ENCODE assay signal across 18 cellular contexts in genomic region chr15:40992825-40993224, GRCh38. TPM values are rescaled to one million over a fixed set of nuclear protein-coding genes. Genes with fewer than 3 reads are reported as not detected.
DNase-seq lines count a peak whose midpoint lies in the region; ATAC-seq and TF ChIP-seq lines count a peak whose summit lies in the region.
"Had no signal": no experiment of that assay in that cellular context is flagged by ENCODE, and none has a peak within 500 bp of the region (broad histone marks: within the 10 kb centered on the region; RNA-seq: fewer than 3 reads in every experiment).

No MANE protein-coding gene starts in this region.

- peaks cover 12% of the 10 kb centered on the region; the same call in 1 of the 2 replicates for H3K4me1 ChIP-seq in GM23338 (ENCODE audit: insufficient read depth)
- no peaks in the 10 kb centered on the region for H3K4me1 ChIP-seq in foreskin keratinocyte
- no peaks in the 10 kb centered on the region for H3K4me1 ChIP-seq in trophoblast cell (ENCODE audit: control insufficient read depth in 1 of 2, insufficient read depth in 2 of 2, low read length in 2 of 2)
- H3K4me1 ChIP-seq in tibial artery = peaks cover 0 to 19% (median 6%) of the 10 kb centered on the region in 4 donors
- no peaks in the 10 kb centered on the region for H3K4me1 ChIP-seq in CD8-positive, alpha-beta memory T cell (ENCODE audit: insufficient read depth, low read length)
- H3K4me1 ChIP-seq: Peyer's patch had no signal

- H3K9ac ChIP-seq in trophoblast cell (ENCODE audit: low read length) = no peak overlapping the region

- H3K4me3 ChIP-seq in GM23338 (no peak overlapping the region), trophoblast cell (ENCODE audit: low read depth, low read length) (no peak overlapping the region), tibial artery (no peak overlapping the region)
- H3K4me3 ChIP-seq in CD8-positive, alpha-beta memory T cell (ENCODE audit: low read length) = no peak overlapping the region
- H3K4me3 ChIP-seq: A549, Peyer's patch had no signal

- H3K79me2 ChIP-seq in GM23338 (replicated peaks; ENCODE audit: insufficient read depth) (no peaks in the 10 kb centered on the region), trophoblast cell (ENCODE audit: control insufficient read depth, insufficient read depth, low read length, poor library complexity) (no peaks in the 10 kb centered on the region)

- DNase-seq in GM23338 (ENCODE audit: low spot score) (no peak), foreskin keratinocyte (no peak), trophoblast cell (peak; percentile 33 to 76), tibial artery (no peak)
- no peak for DNase-seq in activated T-helper 1 cell treated with anti-CD3 and anti-CD28 coated beads, Interleukin-12 subunit alpha, Interleukin-12 subunit beta, Interleukin-2, Interleukin-4 antibody, amounts not matched to agents 30 ng/mL and 10 ng/mL and 1 ng/mL, durations not matched to agents 14 hours and 24 hours and 36 hours (ENCODE audit: low spot score)
- DNase-seq in CD8-positive, alpha-beta memory T cell = no peak
- DNase-seq: CD4-positive, CD25-positive, alpha-beta regulatory T cell; DND-41; GDM1; GOT3; NCI-H187 treated with DMSO at 0.1 percent for 48 hours; NCI-H446 treated with DMSO at 0.1 percent for 48 hours; NCI-H748 treated with DMSO at 0.1 percent for 48 hours; Peyer's patch; SHP77 treated with DMSO at 0.1 percent for 48 hours had no signal

- no peak overlapping the region for H3K18ac ChIP-seq in trophoblast cell (ENCODE audit: low read length)

- no peak overlapping the region for H3K4ac ChIP-seq in trophoblast cell (ENCODE audit: low read depth, low read length)

- no peaks in the 10 kb centered on the region for H3K9me2 ChIP-seq in GM23338 (ENCODE audit: insufficient read depth)

- H4K20me1 ChIP-seq in GM23338 (replicated peaks; ENCODE audit: insufficient read depth) = no peaks in the 10 kb centered on the region

- peaks cover 15% of the 10 kb centered on the region for H3K4me1 Mint-ChIP-seq in GM23338
- peaks cover 27% of the 10 kb centered on the region for H3K4me1 Mint-ChIP-seq in activated T-helper 1 cell treated with anti-CD3 and anti-CD28 coated beads, Interleukin-12 subunit alpha, Interleukin-12 subunit beta, Interleukin-2, Interleukin-4 antibody, amounts not matched to agents 30 ng/mL and 10 ng/mL and 1 ng/mL, durations not matched to agents 14 hours and 24 hours and 36 hours (ENCODE audit: low read depth)
- peaks cover 0 to 2% (median 0%) of the 10 kb centered on the region in 3 donors for H3K4me1 Mint-ChIP-seq in CD8-positive, alpha-beta memory T cell
- H3K4me1 Mint-ChIP-seq: IgD-negative memory B cell had no signal

- WGBS in trophoblast cell (ENCODE audit: extremely low coverage, insufficient coverage, insufficient read length) = no CpG with 5 or more reads among the region's 5 CpGs

- no peaks in the 10 kb centered on the region for H3K79me1 ChIP-seq in trophoblast cell (ENCODE audit: low read length)

- H3K36me3 ChIP-seq in GM23338 (ENCODE audit: insufficient read depth) (peaks cover 21% of the 10 kb centered on the region), trophoblast cell (ENCODE audit: control insufficient read depth in 1 of 2, insufficient read depth in 2 of 2, low read length in 2 of 2) (peaks cover 12 to 18% of the 10 kb centered on the region in 2 experiments), tibial artery (peaks cover 35 to 47% (median 47%) of the 10 kb centered on the region in 3 donors)
- peaks cover 21% of the 10 kb centered on the region for H3K36me3 ChIP-seq in CD8-positive, alpha-beta memory T cell (ENCODE audit: insufficient read depth, low read length)

- H3K27ac ChIP-seq in GM23338 (ENCODE audit: low read depth) (peak overlapping the region; percentile 52; the same call in 1 of the 2 replicates), foreskin keratinocyte (peak overlapping the region; percentile 11), trophoblast cell (ENCODE audit: low read depth, low read length) (no peak overlapping the region), tibial artery (peak overlapping the region in 1 of 2 donors; percentile 47)
- H3K27ac ChIP-seq in CD8-positive, alpha-beta memory T cell (ENCODE audit: low read depth, low read length) = no peak overlapping the region
- H3K27ac ChIP-seq: A549, Peyer's patch had no signal

- no peak overlapping the region for H3K4me3 Mint-ChIP-seq in GM23338
- no peak overlapping the region for H3K4me3 Mint-ChIP-seq in activated T-helper 1 cell treated with anti-CD3 and anti-CD28 coated beads, Interleukin-12 subunit alpha, Interleukin-12 subunit beta, Interleukin-2, Interleukin-4 antibody, amounts not matched to agents 30 ng/mL and 10 ng/mL and 1 ng/mL, durations not matched to agents 14 hours and 24 hours and 36 hours
- no peak overlapping the region for H3K4me3 Mint-ChIP-seq in CD8-positive, alpha-beta memory T cell
- H3K4me3 Mint-ChIP-seq: CD4-positive, CD25-positive, alpha-beta regulatory T cell; IgD-negative memory B cell had no signal

- H2AFZ ChIP-seq in GM23338 = no peak overlapping the region
- no peak overlapping the region for H2AFZ ChIP-seq in trophoblast cell (ENCODE audit: insufficient read depth, low read length, poor library complexity)

- CTCF ChIA-PET in CD8-positive, alpha-beta memory T cell (lab: Charles Lee) = no interaction called here

- no peak overlapping the region for H4K8ac ChIP-seq in trophoblast cell (ENCODE audit: low read depth, low read length)

- H3K27me3 ChIP-seq in GM23338 (ENCODE audit: insufficient read depth) (no peaks in the 10 kb centered on the region), foreskin keratinocyte (no peaks in the 10 kb centered on the region), trophoblast cell (ENCODE audit: insufficient read depth, low read length) (no peaks in the 10 kb centered on the region), tibial artery (no peaks in the 10 kb centered on the region)
- no peaks in the 10 kb centered on the region for H3K27me3 ChIP-seq in CD8-positive, alpha-beta memory T cell (ENCODE audit: insufficient read depth, low read length, poor library complexity, severe bottlenecking)
- H3K27me3 ChIP-seq: Peyer's patch had no signal

- no peak overlapping the region for H2BK12ac ChIP-seq in trophoblast cell (ENCODE audit: low read length)

- H3K36me3 Mint-ChIP-seq in GM23338 (ENCODE audit: low read depth) = peaks cover 55% of the 10 kb centered on the region
- peaks cover 46% of the 10 kb centered on the region for H3K36me3 Mint-ChIP-seq in activated T-helper 1 cell treated with anti-CD3 and anti-CD28 coated beads, Interleukin-12 subunit alpha, Interleukin-12 subunit beta, Interleukin-2, Interleukin-4 antibody, amounts not matched to agents 30 ng/mL and 10 ng/mL and 1 ng/mL, durations not matched to agents 14 hours and 24 hours and 36 hours (ENCODE audit: low read depth)
- peaks cover 0 to 73% (median 45%) of the 10 kb centered on the region in 3 donors for H3K36me3 Mint-ChIP-seq in CD8-positive, alpha-beta memory T cell

- H3K27ac Mint-ChIP-seq in GM23338 = peak overlapping the region; percentile 10; the same call in 1 of the 2 replicates
- H3K27ac Mint-ChIP-seq in activated T-helper 1 cell treated with anti-CD3 and anti-CD28 coated beads, Interleukin-12 subunit alpha, Interleukin-12 subunit beta, Interleukin-2, Interleukin-4 antibody, amounts not matched to agents 30 ng/mL and 10 ng/mL and 1 ng/mL, durations not matched to agents 14 hours and 24 hours and 36 hours = peak overlapping the region; percentile 41
- H3K27ac Mint-ChIP-seq in CD8-positive, alpha-beta memory T cell = peak overlapping the region in 2 of 8 donors; percentile 14 to 66
- H3K27ac Mint-ChIP-seq: IgD-negative memory B cell had no signal

- no peak overlapping the region for H2BK5ac ChIP-seq in trophoblast cell (ENCODE audit: low read depth, low read length, poor library complexity)

- H2AK5ac ChIP-seq in trophoblast cell (ENCODE audit: low read length) = no peak overlapping the region

- no peak overlapping the region for H3K23ac ChIP-seq in trophoblast cell (ENCODE audit: low read length)

- H3K9me3 ChIP-seq in trophoblast cell (ENCODE audit: insufficient read depth, low read depth, low read length) (no peaks in the 10 kb centered on the region), tibial artery (no peaks in the 10 kb centered on the region)
- no peaks in the 10 kb centered on the region for H3K9me3 ChIP-seq in CD8-positive, alpha-beta memory T cell (ENCODE audit: low read length)
- H3K9me3 ChIP-seq: A549, Peyer's patch had no signal

- no peak for TF ChIP-seq CTCF in GM23338 (conservative IDR thresholded peaks at IDR 0.05; ENCODE audit: low read depth in 2 of 2)
- no peak for TF ChIP-seq CTCF in foreskin keratinocyte (conservative IDR thresholded peaks at IDR 0.05)
- TF ChIP-seq CTCF in tibial artery (IDR thresholded peaks at IDR 0.05) = no peak

- no peak overlapping the region for H3K14ac ChIP-seq in trophoblast cell (ENCODE audit: low read length)

- peaks cover 9% of the 10 kb centered on the region; the same call in 1 of the 2 replicates for H3F3A ChIP-seq in GM23338 (replicated peaks; ENCODE audit: low read depth)

- H3K4me2 ChIP-seq in GM23338 = no peak overlapping the region
- H3K4me2 ChIP-seq in trophoblast cell (ENCODE audit: low read length) = no peak overlapping the region
- H3K4me2 ChIP-seq: A549 had no signal

- H4K91ac ChIP-seq in trophoblast cell (ENCODE audit: low read depth, low read length) = no peak overlapping the region

- H4K12ac ChIP-seq in trophoblast cell (ENCODE audit: low read depth, low read length) = no peak overlapping the region

- no peak overlapping the region for H2BK120ac ChIP-seq in trophoblast cell (ENCODE audit: insufficient read depth, low read length, poor library complexity)

- ATAC-seq in GM23338 = no peak
- no peak for ATAC-seq in foreskin keratinocyte
- ATAC-seq in HG03432 (IDR thresholded peaks at IDR 0.05; ENCODE audit: unreplicated experiment) = no peak
- ATAC-seq: A549 had no signal

- H3K27me3 Mint-ChIP-seq in GM23338 (ENCODE audit: insufficient read depth, low read depth, poor library complexity) = peaks cover 1% of the 10 kb centered on the region
- no peaks in the 10 kb centered on the region for H3K27me3 Mint-ChIP-seq in activated T-helper 1 cell treated with anti-CD3 and anti-CD28 coated beads, Interleukin-12 subunit alpha, Interleukin-12 subunit beta, Interleukin-2, Interleukin-4 antibody, amounts not matched to agents 30 ng/mL and 10 ng/mL and 1 ng/mL, durations not matched to agents 14 hours and 24 hours and 36 hours (ENCODE audit: insufficient read depth)
- H3K27me3 Mint-ChIP-seq in CD8-positive, alpha-beta memory T cell = no peaks in the 10 kb centered on the region
- H3K27me3 Mint-ChIP-seq: CD4-positive, CD25-positive, alpha-beta regulatory T cell; IgD-negative memory B cell had no signal

- H3K9me3 Mint-ChIP-seq in GM23338 = no peaks in the 10 kb centered on the region
- H3K9me3 Mint-ChIP-seq in activated T-helper 1 cell treated with anti-CD3 and anti-CD28 coated beads, Interleukin-12 subunit alpha, Interleukin-12 subunit beta, Interleukin-2, Interleukin-4 antibody, amounts not matched to agents 30 ng/mL and 10 ng/mL and 1 ng/mL, durations not matched to agents 14 hours and 24 hours and 36 hours = no peaks in the 10 kb centered on the region
- no peaks in the 10 kb centered on the region for H3K9me3 Mint-ChIP-seq in CD8-positive, alpha-beta memory T cell
- H3K9me3 Mint-ChIP-seq: IgD-negative memory B cell had no signal

- intact Hi-C loops in activated T-helper 1 cell treated with anti-CD3 and anti-CD28 coated beads, Interleukin-12 subunit alpha, Interleukin-12 subunit beta, Interleukin-2, Interleukin-4 antibody, amounts not matched to agents 30 ng/mL and 10 ng/mL and 1 ng/mL, durations not matched to agents 14 hours and 24 hours and 36 hours (cut with micrococcal nuclease) = no loop called here
- intact Hi-C loops in tibial artery (cut with DNase I; ENCODE audit: low total_unique reads) = no loop called here

- POLR2A ChIA-PET in CD8-positive, alpha-beta memory T cell (lab: Charles Lee) = no interaction called here

RNA-seq across cellular contexts. Expression of gene CHAC1, which starts 39.6 kb away (rescaled TPM):
- total RNA-seq in GM23338 (2014; rRNA removed; shearing (Covaris generic)) = 112 and 124 TPM in 2 replicates
- polyA plus RNA-seq in GM23338 (2016; fragmentation: Nextera tagmentation; extraction: Ambion mirVana) (73.0 and 74.4 TPM in 2 replicates), foreskin keratinocyte (16.2 and 21.7 TPM in 2 replicates)
- total RNA-seq in activated T-helper 1 cell treated with anti-CD3 and anti-CD28 coated beads, Interleukin-12 subunit alpha, Interleukin-12 subunit beta, Interleukin-2, Interleukin-4 antibody, amounts not matched to agents 30 ng/mL and 10 ng/mL and 1 ng/mL, durations not matched to agents 14 hours and 24 hours and 36 hours = 11.7 and 12.4 TPM in 2 replicates
- total RNA-seq in foreskin keratinocyte = 14.4 and 18.5 TPM in 2 replicates
- polyA plus RNA-seq in trophoblast cell (2013) = 48.6 and 53.4 TPM in 2 replicates
- total RNA-seq in CD8-positive, alpha-beta memory T cell = 10 to 100 TPM; 15.1 to 16.7 TPM
- polyA plus RNA-seq in CD8-positive, alpha-beta memory T cell = not detected

Comparison
In these comparisons a context has a peak if more than half of its experiments do, and no peak if none do; other contexts are left out.
1. DNase-seq: peak in trophoblast cell (2 of 2); none in GM23338 (single experiment), activated T-helper 1 cell treated with anti-CD3 and anti-CD28 coated beads, Interleukin-12 subunit alpha, Interleukin-12 subunit beta, Interleukin-2, Interleukin-4 antibody, amounts not matched to agents 30 ng/mL and 10 ng/mL and 1 ng/mL, durations not matched to agents 14 hours and 24 hours and 36 hours (single experiment), foreskin keratinocyte (0 of 2), tibial artery (0 of 2) and CD8-positive, alpha-beta memory T cell (0 of 5).
2. H3K27ac ChIP-seq: peak in GM23338 (single experiment) and foreskin keratinocyte (single experiment); none in trophoblast cell (single experiment) and CD8-positive, alpha-beta memory T cell (single experiment).